In genomic region chr7:116653204-116653603, GRCh38 we compare ENCODE assay signal across 12 cellular contexts. TPM values are rescaled to one million over a fixed set of nuclear protein-coding genes. Genes with fewer than 3 reads are reported as not detected.
DNase-seq lines count a peak whose midpoint lies in the region; ATAC-seq and TF ChIP-seq lines count a peak whose summit lies in the region.
"Had no signal": no experiment of that assay in that cellular context is flagged by ENCODE, and none has a peak within 500 bp of the region (broad histone marks: within the 10 kb centered on the region; RNA-seq: fewer than 3 reads in every experiment).

No MANE protein-coding gene starts in this region.

- no peaks in the 10 kb centered on the region for H3K9me3 Mint-ChIP-seq in stimulated activated naive CD8-positive, alpha-beta T cell treated with anti-CD3 and anti-CD28 coated beads, Interleukin-15, amount 100 ng/mL, for 72 hours
- H3K9me3 Mint-ChIP-seq: effector memory CD8-positive, alpha-beta T cell had no signal

- no peak overlapping the region for H3K27ac Mint-ChIP-seq in stimulated activated naive CD8-positive, alpha-beta T cell treated with anti-CD3 and anti-CD28 coated beads, Interleukin-15, amount 100 ng/mL, for 72 hours
- H3K27ac Mint-ChIP-seq: effector memory CD8-positive, alpha-beta T cell had no signal

- in situ Hi-C loops in Panc1 (cut with HindIII; ENCODE audit: low pct_unique_long_range_greater_than_20kb, low sequenced_read_pairs) = no loop called here

- TF ChIP-seq CTCF in Panc1 (IDR thresholded peaks at IDR 0.05) (no peak), fibroblast of villous mesenchyme (IDR thresholded peaks at IDR 0.05; ENCODE audit: insufficient read depth, low read depth, low read length) (no peak)

- H3K27ac ChIP-seq in Panc1 (ENCODE audit: low read length) = no peak overlapping the region
- H3K27ac ChIP-seq: 22Rv1, SK-N-MC had no signal

- H3K9me3 ChIP-seq in Panc1 (ENCODE audit: control insufficient read depth, insufficient read depth, low read depth, low read length) = no peaks in the 10 kb centered on the region

- no peak overlapping the region for H3K4me3 ChIP-seq in Panc1 (ENCODE audit: low read depth in 2 of 2, low read length in 2 of 2)
- H3K4me3 ChIP-seq in fibroblast of villous mesenchyme (ENCODE audit: low read depth, low read length) = no peak overlapping the region
- H3K4me3 ChIP-seq: SK-N-MC had no signal

- H3K27me3 ChIP-seq in Panc1 (ENCODE audit: control insufficient read depth, insufficient read depth, low read length) = no peaks in the 10 kb centered on the region; the same call in 1 of the 2 replicates

- DNase-seq in DMS 273 (lab: John Stamatoyannopoulos, UW; ENCODE audit: unreplicated experiment) (peak; percentile 10), DMS 273 treated with DMSO at 0.1 percent for 48 hours (lab: John Stamatoyannopoulos, UW) (no peak), Panc1 (ENCODE audit: low read depth, low spot score) (no peak), fibroblast of villous mesenchyme (ENCODE audit: low read depth) (peak; percentile 62), NCI-H748 (lab: John Stamatoyannopoulos, UW; ENCODE audit: unreplicated experiment) (no peak), NCI-H1694 (lab: John Stamatoyannopoulos, UW) (no peak)
- no peak for DNase-seq in stimulated activated naive CD8-positive, alpha-beta T cell treated with anti-CD3 and anti-CD28 coated beads, Interleukin-15, amount 100 ng/mL, for 72 hours
- DNase-seq: effector memory CD8-positive, alpha-beta T cell; NCI-H1048 had no signal

- POLR2A ChIA-PET in Panc1 (lab: Charles Lee) = no interaction called here

- H3K27me3 Mint-ChIP-seq in stimulated activated naive CD8-positive, alpha-beta T cell treated with anti-CD3 and anti-CD28 coated beads, Interleukin-15, amount 100 ng/mL, for 72 hours = peaks cover 25% of the 10 kb centered on the region

- H3K4me1 ChIP-seq in Panc1 (ENCODE audit: control insufficient read depth, insufficient read depth, low read length) = no peaks in the 10 kb centered on the region

- intact Hi-C loops in Panc1 (cut with micrococcal nuclease; ENCODE audit: unreplicated experiment) = no loop called here

- H3K4me3 Mint-ChIP-seq in stimulated activated naive CD8-positive, alpha-beta T cell treated with anti-CD3 and anti-CD28 coated beads, Interleukin-15, amount 100 ng/mL, for 72 hours = no peak overlapping the region
- H3K4me3 Mint-ChIP-seq: effector memory CD8-positive, alpha-beta T cell had no signal

- CTCF ChIA-PET in Panc1 (lab: Charles Lee) = no interaction called here

- ATAC-seq in Panc1 = peak; percentile 63
- ATAC-seq in stimulated activated naive CD8-positive, alpha-beta T cell treated with anti-CD3 and anti-CD28 coated beads, Interleukin-15, amount 100 ng/mL, for 72 hours = peak; percentile 53
- ATAC-seq in GM19328 (IDR thresholded peaks at IDR 0.05; ENCODE audit: unreplicated experiment) = no peak
- ATAC-seq: effector memory CD8-positive, alpha-beta T cell had no signal

- no TSS peak for BruUV-seq in Panc1 (replicated peaks; lab: Mats Ljungman, UMichigan)

- H3K4me1 Mint-ChIP-seq in stimulated activated naive CD8-positive, alpha-beta T cell treated with anti-CD3 and anti-CD28 coated beads, Interleukin-15, amount 100 ng/mL, for 72 hours = no peaks in the 10 kb centered on the region

- no peaks in the 10 kb centered on the region for H3K36me3 ChIP-seq in Panc1 (ENCODE audit: control insufficient read depth, insufficient read depth, low read length)

RNA-seq across cellular contexts. Expression of gene MET, which starts 18.8 kb away (rescaled TPM):
- total RNA-seq in Panc1 (2021; ENCODE audit: unreplicated experiment) (103 TPM), fibroblast of villous mesenchyme (23.8 and 48.8 TPM in 2 replicates)
- polyA plus RNA-seq in Panc1 (2012; ENCODE audit: insufficient read length) = 33.7 TPM

Comparison
In these comparisons a context has a peak if more than half of its experiments do, and no peak if none do; other contexts are left out.
1. DNase-seq: peak in DMS 273 (single experiment) and fibroblast of villous mesenchyme (single experiment); none in DMS 273 treated with DMSO at 0.1 percent for 48 hours (single experiment), Panc1 (single experiment), stimulated activated naive CD8-positive, alpha-beta T cell treated with anti-CD3 and anti-CD28 coated beads, Interleukin-15, amount 100 ng/mL, for 72 hours (0 of 2), NCI-H748 (single experiment) and NCI-H1694 (single experiment).